ENCODE assay signal across 8 cellular contexts in genomic region chr4:57163530-57164459, GRCh38. TPM values are rescaled to one million over a fixed set of nuclear protein-coding genes. Genes with fewer than 3 reads are reported as not detected.
DNase-seq lines count a peak whose midpoint lies in the region; ATAC-seq lines count a peak whose summit lies in the region.

No MANE protein-coding gene starts in this region.

- H3K9me3 ChIP-seq in CD4-positive, alpha-beta memory T cell (ENCODE audit: control insufficient read depth in 1 of 2, low read length in 2 of 2), result no peaks in the 10 kb centered on the region

- H3K27ac Mint-ChIP-seq in CD4-positive, alpha-beta memory T cell, result peak overlapping the region in 4 of 7 donors; percentile 15 to 74 (median 52)
- H3K27ac Mint-ChIP-seq in effector memory CD8-positive, alpha-beta T cell, result peak overlapping the region in 1 of 2 donors; percentile 68
- no peak overlapping the region for H3K27ac Mint-ChIP-seq in memory B cell

- H3K27me3 ChIP-seq in CD4-positive, alpha-beta memory T cell (ENCODE audit: insufficient read depth, low read length), result no peaks in the 10 kb centered on the region

- CTCF ChIA-PET in CD4-positive, alpha-beta memory T cell (lab: Charles Lee; ENCODE audit: partially characterized antibody), result interaction anchor here (0.6 to 4.2 kb wide), 30 partner anchors 7 to 1373 kb away, joined by 3 to 43 read pairs (median 4); no protein-coding TSS in a partner anchor

- peak; percentile 99 for ATAC-seq in GM19455 (IDR thresholded peaks at IDR 0.05; ENCODE audit: unreplicated experiment)
- peak; percentile 90 for ATAC-seq in HG03575 (IDR thresholded peaks at IDR 0.05; ENCODE audit: extremely low read depth, insufficient number of reproducible peaks, low FRiP score, unreplicated experiment)
- ATAC-seq in effector memory CD8-positive, alpha-beta T cell (replicated peaks), result peak; percentile 92
- ATAC-seq in memory B cell (ENCODE audit: low read depth), result peak; percentile 90

- H3K9me3 Mint-ChIP-seq in CD4-positive, alpha-beta memory T cell, result no peaks in the 10 kb centered on the region
- no peaks in the 10 kb centered on the region for H3K9me3 Mint-ChIP-seq in effector memory CD8-positive, alpha-beta T cell
- H3K9me3 Mint-ChIP-seq in memory B cell, result no peaks in the 10 kb centered on the region

- H3K27me3 Mint-ChIP-seq in CD4-positive, alpha-beta memory T cell, result peaks cover 16 to 18% of the 10 kb centered on the region in 2 donors
- H3K27me3 Mint-ChIP-seq in effector memory CD8-positive, alpha-beta T cell, result peaks cover 33 to 59% of the 10 kb centered on the region in 2 donors
- peaks cover 14% of the 10 kb centered on the region for H3K27me3 Mint-ChIP-seq in memory B cell

- H3K36me3 Mint-ChIP-seq in CD4-positive, alpha-beta memory T cell, result no peaks in the 10 kb centered on the region
- H3K36me3 Mint-ChIP-seq in effector memory CD8-positive, alpha-beta T cell (ENCODE audit: insufficient read depth), result no peaks in the 10 kb centered on the region
- H3K36me3 Mint-ChIP-seq in memory B cell, result no peaks in the 10 kb centered on the region

- H3K36me3 ChIP-seq in CD4-positive, alpha-beta memory T cell (ENCODE audit: insufficient read depth, low read length), result no peaks in the 10 kb centered on the region

- POLR2A ChIA-PET in CD4-positive, alpha-beta memory T cell (lab: Charles Lee; ENCODE audit: partially characterized antibody), result no interaction called here

- intact Hi-C loops in CD4-positive, alpha-beta memory T cell (cut with micrococcal nuclease), result loop anchor here (2.0 kb wide), 1 partner anchor 187 kb away; the partner anchor contains the start of gene NOA1

- no peak overlapping the region for H3K27ac ChIP-seq in CD4-positive, alpha-beta memory T cell (ENCODE audit: low read depth, low read length)

- peak overlapping the region; percentile 77 to 93 (median 90) for H3K4me3 Mint-ChIP-seq in CD4-positive, alpha-beta memory T cell
- H3K4me3 Mint-ChIP-seq in effector memory CD8-positive, alpha-beta T cell, result peak overlapping the region; percentile 85 to 90
- peak overlapping the region; percentile 86 for H3K4me3 Mint-ChIP-seq in memory B cell

- peaks cover 4% of the 10 kb centered on the region for H3K4me1 ChIP-seq in CD4-positive, alpha-beta memory T cell (ENCODE audit: insufficient read depth, low read length)

- peaks cover 6 to 16% (median 9%) of the 10 kb centered on the region in 4 donors for H3K4me1 Mint-ChIP-seq in CD4-positive, alpha-beta memory T cell
- peaks cover 10 to 13% of the 10 kb centered on the region in 2 donors for H3K4me1 Mint-ChIP-seq in effector memory CD8-positive, alpha-beta T cell (ENCODE audit: low read depth in 2 of 2)
- H3K4me1 Mint-ChIP-seq in memory B cell, result peaks cover 6% of the 10 kb centered on the region

- peak overlapping the region; percentile 76 to 87 for H3K4me3 ChIP-seq in CD4-positive, alpha-beta memory T cell (ENCODE audit: low read length in 2 of 2)

- DNase-seq in CD4-positive, alpha-beta memory T cell, result peak; percentile 41 to 61 (median 56)
- DNase-seq in NCI-H82 treated with DMSO at 0.1 percent for 48 hours (lab: John Stamatoyannopoulos, UW; ENCODE audit: unreplicated experiment), result peak; percentile 55
- DNase-seq in activated CD8-positive, alpha-beta memory T cell treated with anti-CD3 and anti-CD28 coated beads for 24 hours, result peak; percentile 89
- peak; percentile 45 to 65 (median 55) for DNase-seq in effector memory CD8-positive, alpha-beta T cell
- peak; percentile 59 to 81 for DNase-seq in memory B cell (ENCODE audit: low spot score in 2 of 2)
- peak; percentile 50 to 56 (median 56) for DNase-seq in stimulated activated CD4-positive, alpha-beta T cell treated with anti-CD3 and anti-CD28 coated beads, TNF-alpha, amount 100 ng/mL, for 48 hours (ENCODE audit: low read depth in 3 of 3)

RNA-seq across cellular contexts. Expression of gene IGFBP7, which starts 53.6 kb away (rescaled TPM):
- not detected for total RNA-seq in CD4-positive, alpha-beta memory T cell
- polyA plus RNA-seq in CD4-positive, alpha-beta memory T cell, result not detected
